27 cellular contexts compared by ENCODE assay signal in genomic region chr14:39029789-39030188, GRCh38.
"Had no signal": no experiment of that assay in that cellular context is flagged by ENCODE, and none has a peak within 500 bp of the region (broad histone marks: within the 10 kb centered on the region; RNA-seq: fewer than 3 reads in every experiment).

No MANE protein-coding gene starts in this region.

- H3K27ac Mint-ChIP-seq: mesothelial cell of epicardium; stimulated activated naive CD8-positive, alpha-beta T cell treated with anti-CD3 and anti-CD28 coated beads, Interleukin-15, Interleukin-2, amounts not matched to agents 100 ng/mL and 50 ng/mL, for 24 hours had no signal

- DNase-seq: activated CD4-positive, alpha-beta T cell treated with anti-CD3 and anti-CD28 coated beads, Interleukin-2, amount 50 U/mL, for 48 hours; activated CD8-positive, alpha-beta memory T cell treated with anti-CD3 and anti-CD28 coated beads, Interleukin-2, amount 50 U/mL, for 48 hours; activated effector memory CD4-positive, alpha-beta T cell treated with anti-CD3 and anti-CD28 coated beads, Interleukin-2, amount 50 U/mL, for 16 hours; activated naive CD4-positive, alpha-beta T cell treated with anti-CD3 and anti-CD28 coated beads, Interleukin-2, amount 50 U/mL, for 16 hours; activated T-cell treated with anti-CD3 and anti-CD28 coated beads, Interleukin-2, amount 50 U/mL, for 48 hours; adrenal gland; brain microvascular endothelial cell; caudate nucleus; dermis blood vessel endothelial cell; effector memory CD4-positive, alpha-beta T cell; head of caudate nucleus; hypothalamus; left ventricle myocardium inferior; mammary epithelial cell; naive thymus-derived CD8-positive, alpha-beta T cell; pancreas; psoas muscle; stimulated activated CD4-positive, alpha-beta T cell treated with anti-CD3 and anti-CD28 coated beads, Interleukin-4, amount 100 ng/mL, for 24 hours; substantia nigra; SW 1271; thyroid gland had no signal

- H3K4me3 Mint-ChIP-seq: mesothelial cell of epicardium; naive thymus-derived CD8-positive, alpha-beta T cell; stimulated activated naive CD8-positive, alpha-beta T cell treated with anti-CD3 and anti-CD28 coated beads, Interleukin-15, Interleukin-2, amounts not matched to agents 100 ng/mL and 50 ng/mL, for 24 hours had no signal

- H3K4me3 ChIP-seq: adrenal gland, ascending aorta, esophagus muscularis mucosa, left ventricle myocardium inferior, pancreas, psoas muscle, right atrium auricular region, thyroid gland had no signal

- H3K27me3 ChIP-seq: adrenal gland, ascending aorta, brain microvascular endothelial cell, esophagus muscularis mucosa, neutrophil, pancreas, right atrium auricular region, thyroid gland had no signal

- H3K27ac ChIP-seq: adrenal gland, ascending aorta, brain microvascular endothelial cell, esophagus muscularis mucosa, left ventricle myocardium inferior, neutrophil, pancreas, psoas muscle, right atrium auricular region, thyroid gland had no signal

- H3K4me1 Mint-ChIP-seq: mesothelial cell of epicardium had no signal

- H3K27me3 Mint-ChIP-seq: naive thymus-derived CD8-positive, alpha-beta T cell; stimulated activated naive CD8-positive, alpha-beta T cell treated with anti-CD3 and anti-CD28 coated beads, Interleukin-15, Interleukin-2, amounts not matched to agents 100 ng/mL and 50 ng/mL, for 24 hours had no signal

- ATAC-seq: naive thymus-derived CD8-positive, alpha-beta T cell; pancreas; psoas muscle had no signal

- H3K9me3 ChIP-seq: adrenal gland, ascending aorta, esophagus muscularis mucosa, left ventricle myocardium inferior, neutrophil, pancreas, psoas muscle, right atrium auricular region, thyroid gland had no signal

- H3K4me1 ChIP-seq: adrenal gland, ascending aorta, esophagus muscularis mucosa, left ventricle myocardium inferior, psoas muscle, right atrium auricular region, thyroid gland had no signal

- H3K9me3 Mint-ChIP-seq: mesothelial cell of epicardium; naive thymus-derived CD8-positive, alpha-beta T cell; stimulated activated naive CD8-positive, alpha-beta T cell treated with anti-CD3 and anti-CD28 coated beads, Interleukin-15, Interleukin-2, amounts not matched to agents 100 ng/mL and 50 ng/mL, for 24 hours had no signal
